In the genomic region with DNA sequence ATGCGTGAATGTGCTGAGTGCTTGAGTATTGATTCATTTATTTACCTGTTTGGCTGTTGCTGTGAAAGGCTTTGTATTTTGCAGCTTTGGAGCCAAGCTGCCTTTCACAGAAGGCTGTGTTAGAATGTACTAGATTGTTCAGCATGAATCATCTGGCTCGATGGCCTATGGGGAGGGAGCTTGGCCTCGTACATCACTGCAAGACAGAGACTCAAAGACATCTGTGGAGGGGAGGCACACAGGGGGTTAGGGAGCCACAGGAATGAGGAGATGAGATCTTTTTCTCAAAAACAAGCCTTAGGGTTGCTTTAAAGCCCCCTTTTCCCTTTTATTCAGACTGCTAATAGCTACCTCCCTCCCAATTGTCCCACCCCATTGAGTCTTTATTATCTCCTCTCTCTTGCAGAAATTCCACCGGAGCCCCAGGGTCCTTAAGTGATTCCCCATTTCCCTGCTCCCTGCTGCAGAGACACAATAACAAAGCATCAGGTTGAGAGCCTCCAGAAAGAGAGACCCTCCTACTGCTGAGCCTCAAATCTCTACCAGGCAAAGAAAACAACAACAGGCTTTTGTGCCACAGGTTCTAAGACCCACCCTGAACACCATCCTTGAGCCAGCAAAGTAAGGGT, we compare ENCODE assay signal across 14 cellular contexts.
DNase-seq lines count a peak whose midpoint lies in the region; ATAC-seq, FAIRE-seq and TF ChIP-seq lines count a peak whose summit lies in the region.
"Had no signal": no experiment of that assay in that cellular context is flagged by ENCODE, and none has a peak within 500 bp of the region (broad histone marks: within the 10 kb centered on the region; RNA-seq: fewer than 3 reads in every experiment).

No MANE protein-coding gene starts in this region.

- H3K36me3 Mint-ChIP-seq in astrocyte (ENCODE audit: low read depth, unreplicated experiment), result no peaks in the 10 kb centered on the region
- H3K36me3 Mint-ChIP-seq: activated naive CD8-positive, alpha-beta T cell treated with anti-CD3 and anti-CD28 coated beads for 36 hours; CD4-positive, alpha-beta memory T cell; natural killer cell treated with Interleukin-12 subunit alpha and Interleukin-12 subunit beta and Interleukin-15 and Interleukin-18, amount 100 ng/mL, for 72 hours had no signal

- intact Hi-C loops in esophagus squamous epithelium (cut with DNase I), result no loop called here

- peak overlapping the region; percentile 56 for H3K4me2 ChIP-seq in astrocyte (ENCODE audit: low read length)

- no peaks in the 10 kb centered on the region for H3K79me2 ChIP-seq in astrocyte (ENCODE audit: insufficient read depth, low read length)

- TF ChIP-seq POLR2A in Peyer's patch (IDR thresholded peaks at IDR 0.05) (no peak), esophagus squamous epithelium (IDR thresholded peaks at IDR 0.05) (no peak)

- H3K36me3 ChIP-seq in HUES48 (ENCODE audit: control insufficient read depth, insufficient read depth, low read length), result no peaks in the 10 kb centered on the region
- H3K36me3 ChIP-seq in astrocyte (ENCODE audit: insufficient read depth, low read length), result no peaks in the 10 kb centered on the region
- no peaks in the 10 kb centered on the region for H3K36me3 ChIP-seq in Peyer's patch
- H3K36me3 ChIP-seq in esophagus squamous epithelium, result no peaks in the 10 kb centered on the region

- H3K4me1 ChIP-seq in HUES48 (ENCODE audit: control insufficient read depth, insufficient read depth, low read length) (peaks cover 27% of the 10 kb centered on the region), astrocyte (ENCODE audit: insufficient read depth, low read length) (peaks cover 20% of the 10 kb centered on the region), Peyer's patch (no peaks in the 10 kb centered on the region), esophagus squamous epithelium (no peaks in the 10 kb centered on the region)

- H3K27me3 ChIP-seq in HUES48 (ENCODE audit: control insufficient read depth, insufficient read depth, low read length), result peaks cover 8% of the 10 kb centered on the region
- H3K27me3 ChIP-seq in astrocyte (ENCODE audit: insufficient read depth, low read length), result no peaks in the 10 kb centered on the region
- H3K27me3 ChIP-seq in Peyer's patch, result no peaks in the 10 kb centered on the region
- no peaks in the 10 kb centered on the region for H3K27me3 ChIP-seq in esophagus squamous epithelium

- H3K27me3 Mint-ChIP-seq in astrocyte (ENCODE audit: low read depth, unreplicated experiment), result peaks cover 3% of the 10 kb centered on the region
- H3K27me3 Mint-ChIP-seq: activated naive CD8-positive, alpha-beta T cell treated with anti-CD3 and anti-CD28 coated beads for 36 hours; CD4-positive, alpha-beta memory T cell; effector memory CD8-positive, alpha-beta T cell; natural killer cell treated with Interleukin-12 subunit alpha and Interleukin-12 subunit beta and Interleukin-15 and Interleukin-18, amount 100 ng/mL, for 72 hours had no signal

- FAIRE-seq in astrocyte (lab: Jason Lieb, UNC), result no peak

- H3K4me3 Mint-ChIP-seq in astrocyte (ENCODE audit: unreplicated experiment), result no peak overlapping the region
- H3K4me3 Mint-ChIP-seq: activated naive CD8-positive, alpha-beta T cell treated with anti-CD3 and anti-CD28 coated beads for 36 hours; CD4-positive, alpha-beta memory T cell; effector memory CD8-positive, alpha-beta T cell; natural killer cell treated with Interleukin-12 subunit alpha and Interleukin-12 subunit beta and Interleukin-15 and Interleukin-18, amount 100 ng/mL, for 72 hours had no signal

- ATAC-seq in HG03045 (IDR thresholded peaks at IDR 0.05; ENCODE audit: unreplicated experiment), result no peak
- ATAC-seq: effector memory CD8-positive, alpha-beta T cell; natural killer cell treated with Interleukin-12 subunit alpha and Interleukin-12 subunit beta and Interleukin-15 and Interleukin-18, amount 100 ng/mL, for 72 hours had no signal

- WGBS in esophagus squamous epithelium, 2 donors, result 25 to 40% methylated on average over 4 of the region's 4 CpGs

- H3K4me3 ChIP-seq in HUES48 (ENCODE audit: low read depth, low read length), result no peak overlapping the region
- H3K4me3 ChIP-seq in astrocyte (ENCODE audit: insufficient read depth, low read depth, low read length), result no peak overlapping the region
- H3K4me3 ChIP-seq in Peyer's patch, result no peak overlapping the region
- H3K4me3 ChIP-seq in esophagus squamous epithelium, result no peak overlapping the region

- TF ChIP-seq CTCF in astrocyte (IDR thresholded peaks at IDR 0.05; ENCODE audit: insufficient read depth, low read depth, low read length), result no peak
- no peak for TF ChIP-seq CTCF in Peyer's patch (IDR thresholded peaks at IDR 0.05)
- TF ChIP-seq CTCF in esophagus squamous epithelium (IDR thresholded peaks at IDR 0.05), result no peak

- H3K9me3 Mint-ChIP-seq in astrocyte (ENCODE audit: unreplicated experiment), result no peaks in the 10 kb centered on the region
- H3K9me3 Mint-ChIP-seq: activated naive CD8-positive, alpha-beta T cell treated with anti-CD3 and anti-CD28 coated beads for 36 hours had no signal

- peak overlapping the region; percentile 62 for H2AFZ ChIP-seq in astrocyte (ENCODE audit: low read depth, low read length)

- H3K9me3 ChIP-seq in HUES48 (ENCODE audit: control insufficient read depth, insufficient read depth, low read length) (no peaks in the 10 kb centered on the region; the same call in 1 of the 2 replicates), astrocyte (ENCODE audit: insufficient read depth, low read depth, low read length) (no peaks in the 10 kb centered on the region), Peyer's patch (peaks cover 0 to 5% (median 0%) of the 10 kb centered on the region in 4 donors), esophagus squamous epithelium (no peaks in the 10 kb centered on the region)

- peak overlapping the region; percentile 12 for H3K27ac Mint-ChIP-seq in astrocyte (ENCODE audit: unreplicated experiment)
- H3K27ac Mint-ChIP-seq: activated naive CD8-positive, alpha-beta T cell treated with anti-CD3 and anti-CD28 coated beads for 36 hours; CD4-positive, alpha-beta memory T cell; effector memory CD8-positive, alpha-beta T cell; natural killer cell treated with Interleukin-12 subunit alpha and Interleukin-12 subunit beta and Interleukin-15 and Interleukin-18, amount 100 ng/mL, for 72 hours had no signal

- H3K9ac ChIP-seq in HUES48 (ENCODE audit: low read depth, low read length), result no peak overlapping the region
- peak overlapping the region; percentile 4 for H3K9ac ChIP-seq in astrocyte (ENCODE audit: low read length)

- H3K27ac ChIP-seq in HUES48 (ENCODE audit: low read depth, low read length) (peak overlapping the region; percentile 76), astrocyte (ENCODE audit: low read depth, low read length) (peak overlapping the region; percentile 46), Peyer's patch (no peak overlapping the region), esophagus squamous epithelium (no peak overlapping the region)

- no peaks in the 10 kb centered on the region for H4K20me1 ChIP-seq in astrocyte (ENCODE audit: insufficient read depth, low read length)

- DNase-seq in astrocyte (ENCODE audit: low read depth), result peak; percentile 77
- DNase-seq in hippocampal formation (lab: John Stamatoyannopoulos, UW), result peak; percentile 39 to 48
- DNase-seq in putamen (ENCODE audit: low spot score), result peak; percentile 60
- DNase-seq in NCI-H2107 (lab: John Stamatoyannopoulos, UW), result no peak
- no peak for DNase-seq in Peyer's patch
- DNase-seq in esophagus squamous epithelium (lab: John Stamatoyannopoulos, UW), result no peak
- DNase-seq: activated naive CD8-positive, alpha-beta T cell treated with anti-CD3 and anti-CD28 coated beads for 36 hours; CD4-positive, alpha-beta memory T cell; effector memory CD8-positive, alpha-beta T cell; NCI-H187; stimulated activated CD8-positive, alpha-beta memory T cell treated with anti-CD3 and anti-CD28 coated beads, Interleukin-4, amount 100 ng/mL, for 48 hours had no signal

- H3K4me1 Mint-ChIP-seq in astrocyte (ENCODE audit: low read depth, unreplicated experiment), result peaks cover 18% of the 10 kb centered on the region
- H3K4me1 Mint-ChIP-seq: activated naive CD8-positive, alpha-beta T cell treated with anti-CD3 and anti-CD28 coated beads for 36 hours; CD4-positive, alpha-beta memory T cell had no signal

Comparison
In these comparisons a context has a peak if more than half of its experiments do, and no peak if none do; other contexts are left out.
1. H3K27ac ChIP-seq: peak in HUES48 (single experiment) and astrocyte (single experiment); none in Peyer's patch (0 of 4) and esophagus squamous epithelium (0 of 4).
2. DNase-seq: peak in astrocyte (single experiment), hippocampal formation (2 of 2) and putamen (single experiment); none in NCI-H2107 (single experiment), Peyer's patch (0 of 3) and esophagus squamous epithelium (single experiment).